ENCODE assay signal across 10 cellular contexts in the genomic region with DNA sequence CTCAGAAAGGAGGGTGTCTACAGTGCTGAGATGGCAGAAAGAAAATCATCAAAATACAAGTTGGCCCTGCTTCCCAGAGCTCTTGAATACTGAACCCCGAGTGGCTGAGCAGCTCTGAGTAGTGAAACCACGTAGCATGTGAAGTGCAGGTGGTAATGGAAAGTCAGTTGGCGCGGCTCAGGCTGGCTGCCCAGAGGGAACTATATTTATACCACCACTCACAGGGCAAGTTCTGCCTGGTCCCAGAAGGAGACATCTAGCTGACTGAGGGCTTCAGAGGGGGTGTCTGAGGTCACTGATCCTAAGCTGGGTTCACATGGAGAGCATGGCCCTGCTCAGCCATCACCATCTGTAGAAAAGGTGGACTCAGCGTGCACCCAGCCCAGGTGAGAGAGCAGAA.
DNase-seq lines count a peak whose midpoint lies in the region; ATAC-seq lines count a peak whose summit lies in the region.
"Had no signal": no experiment of that assay in that cellular context is flagged by ENCODE, and none has a peak within 500 bp of the region (broad histone marks: within the 10 kb centered on the region; RNA-seq: fewer than 3 reads in every experiment).

No MANE protein-coding gene starts in this region.

- intact Hi-C loops in cardiac septum (cut with DNase I): no loop called here

- ATAC-seq in GM18867 (IDR thresholded peaks at IDR 0.05; ENCODE audit: unreplicated experiment): peak; percentile 89
- ATAC-seq in GM21737 (IDR thresholded peaks at IDR 0.05; ENCODE audit: unreplicated experiment): peak; percentile 83
- peak; percentile 85 for ATAC-seq in HG03175 (IDR thresholded peaks at IDR 0.05; ENCODE audit: unreplicated experiment)
- ATAC-seq: right lobe of liver had no signal

- peak; percentile 76 for DNase-seq in cardiac septum (ENCODE audit: low spot score)
- no peak for DNase-seq in NCI-H1930 (lab: John Stamatoyannopoulos, UW)
- DNase-seq in NCI-H2227 treated with DMSO at 0.1 percent for 48 hours (lab: John Stamatoyannopoulos, UW): no peak
- no peak for DNase-seq in GM03348 (ENCODE audit: low spot score)
- no peak for DNase-seq in nucleus accumbens (lab: John Stamatoyannopoulos, UW)
- DNase-seq: right lobe of liver, T1000 had no signal
